Comparison of ENCODE assay signal across 8 cellular contexts in the genomic region with DNA sequence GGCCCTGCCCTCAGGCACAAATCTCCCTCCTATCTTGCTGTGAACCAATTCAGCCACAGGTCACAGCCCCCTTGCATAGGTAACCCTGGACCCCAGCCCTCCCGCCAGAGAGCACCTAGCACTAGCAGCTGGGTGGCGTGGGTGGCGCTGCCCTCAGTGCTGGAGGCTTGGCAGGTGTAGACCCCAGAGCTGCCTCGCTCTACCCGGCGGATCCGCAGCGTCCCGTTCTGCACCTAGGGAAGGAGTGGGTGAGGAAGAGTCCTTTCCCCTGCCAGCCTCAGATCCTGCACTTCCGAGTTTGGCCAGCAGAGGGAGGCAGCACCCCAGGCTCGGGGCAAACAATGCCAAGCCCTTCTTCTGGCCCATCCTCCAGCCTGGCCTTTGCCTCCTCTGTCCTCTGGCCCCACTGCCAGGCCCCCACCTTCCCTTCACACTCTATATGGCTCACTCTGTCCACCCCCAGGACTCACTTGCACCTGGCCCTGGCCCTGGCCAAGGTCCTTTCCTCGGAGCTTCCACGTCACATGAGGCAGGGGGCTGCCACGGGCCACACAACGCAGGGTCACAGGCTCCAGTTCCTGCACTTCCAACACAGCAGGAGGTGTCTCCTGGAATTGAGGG. TPM values are rescaled to one million over a fixed set of nuclear protein-coding genes. Genes with fewer than 3 reads are reported as not detected.
DNase-seq lines count a peak whose midpoint lies in the region; ATAC-seq and TF ChIP-seq lines count a peak whose summit lies in the region.

No MANE protein-coding gene starts in this region.

- H3K9me3 ChIP-seq in HCT116 (ENCODE audit: control insufficient read depth in 1 of 2, insufficient read depth in 1 of 2, low read depth in 1 of 2, low read length in 2 of 2), result no peaks in the 10 kb centered on the region
- no peaks in the 10 kb centered on the region for H3K9me3 ChIP-seq in endodermal cell (ENCODE audit: control insufficient read depth, low read length)
- no peaks in the 10 kb centered on the region for H3K9me3 ChIP-seq in mucosa of rectum (ENCODE audit: control insufficient read depth in 2 of 2, low read length in 2 of 2)

- H3K27ac Mint-ChIP-seq in endodermal cell, result peak overlapping the region; percentile 40

- H3K36me3 ChIP-seq in HCT116 (ENCODE audit: control insufficient read depth in 1 of 2, insufficient read depth in 2 of 2, low read length in 2 of 2) (peaks cover 0 to 2% of the 10 kb centered on the region in 2 experiments; a peak in 1 of 4 replicates), endodermal cell (ENCODE audit: control insufficient read depth, insufficient read depth, low read length) (no peaks in the 10 kb centered on the region), mucosa of rectum (ENCODE audit: control insufficient read depth in 2 of 2, insufficient read depth in 2 of 2, low read length in 2 of 2) (no peaks in the 10 kb centered on the region)

- H2AFZ ChIP-seq in HCT116 (ENCODE audit: low read depth, low read length, poor library complexity, severe bottlenecking), result no peak overlapping the region

- H3K4me1 ChIP-seq in HCT116 (ENCODE audit: control insufficient read depth in 1 of 2, insufficient read depth in 2 of 2, low read length in 2 of 2) (peaks cover 3 to 15% of the 10 kb centered on the region in 2 experiments), endodermal cell (ENCODE audit: control insufficient read depth, insufficient read depth, low read length) (peaks cover 28% of the 10 kb centered on the region), mucosa of rectum (ENCODE audit: control insufficient read depth in 2 of 2, insufficient read depth in 2 of 2, low read length in 2 of 2) (peaks cover 40 to 41% of the 10 kb centered on the region in 2 donors)

- TF ChIP-seq CTCF in HCT116 (IDR thresholded peaks at IDR 0.05 in 2 of 3, conservative IDR thresholded peaks at IDR 0.05 in 1 of 3; ENCODE audit: borderline replicate concordance in 1 of 3, insufficient read depth in 1 of 3, low read depth in 2 of 3, low read length in 2 of 3), result peak; percentile 84 to 96 (median 95)
- peak; percentile 98 for TF ChIP-seq CTCF in endodermal cell (conservative IDR thresholded peaks at IDR 0.05)

- no peaks in the 10 kb centered on the region for H4K20me1 ChIP-seq in HCT116 (ENCODE audit: insufficient read depth)

- RAD21 ChIA-PET in HCT116 (lab: Charles Lee; ENCODE audit: low non-redundant PET in 1 of 2, low total read pairs in 2 of 2, uncharacterized antibody in 2 of 2, unreplicated experiment in 2 of 2), result interaction anchor here in 1 of 2 experiments (1.9 kb wide), 1 partner anchor 71 kb away, joined by 5 read pairs; no protein-coding TSS in a partner anchor

- CTCF ChIA-PET in HCT116 (lab: Charles Lee), result interaction anchor here (10.1 kb wide), 1 partner anchor 70 kb away, joined by 170 read pairs; no protein-coding TSS in a partner anchor

- BruUV-seq in HCT116 (replicated peaks; lab: Mats Ljungman, UMichigan), result no TSS peak

- no peaks in the 10 kb centered on the region for H3K79me2 ChIP-seq in HCT116 (ENCODE audit: insufficient read depth, low read length)

- POLR2A ChIA-PET in HCT116 (lab: Charles Lee), result no interaction called here

- H3K27me3 Mint-ChIP-seq in endodermal cell (ENCODE audit: insufficient read depth), result no peaks in the 10 kb centered on the region

- H3K27ac ChIP-seq in HCT116 (ENCODE audit: low read depth, low read length) (no peak overlapping the region), endodermal cell (ENCODE audit: low read depth, low read length) (no peak overlapping the region), mucosa of rectum (ENCODE audit: low read depth in 2 of 2, low read length in 2 of 2) (peak overlapping the region; percentile 38 to 47)

- H3K4me1 Mint-ChIP-seq in endodermal cell, result peaks cover 46% of the 10 kb centered on the region

- H3K9ac ChIP-seq in HCT116 (ENCODE audit: low read length), result no peak overlapping the region
- no peak overlapping the region for H3K9ac ChIP-seq in endodermal cell (ENCODE audit: extremely low read depth, low read length, poor library complexity, severe bottlenecking)
- H3K9ac ChIP-seq in mucosa of rectum (ENCODE audit: low read depth in 1 of 2, low read length in 2 of 2), result peak overlapping the region; percentile 4 to 45

- WGBS in endodermal cell (ENCODE audit: insufficient coverage in 1 of 2, insufficient read length in 1 of 2), 2 experiments, result 7 to 42% methylated on average over 3 to 15 of the region's 15 CpGs

- H3K9me3 Mint-ChIP-seq in endodermal cell, result no peaks in the 10 kb centered on the region

- no peaks in the 10 kb centered on the region for H3K36me3 Mint-ChIP-seq in endodermal cell (ENCODE audit: low read depth)

- H3K4me2 ChIP-seq in HCT116 (ENCODE audit: low read length), result peak overlapping the region; percentile 18

- intact Hi-C loops in HCT116 (cut with micrococcal nuclease), result loop anchor here (1.0 to 2.0 kb wide), 2 partner anchors 70 to 142 kb away; no protein-coding TSS in a partner anchor

- no peak for TF ChIP-seq POLR2A in HCT116 (IDR thresholded peaks at IDR 0.05; ENCODE audit: borderline replicate concordance, extremely low read depth, insufficient read depth, insufficient read length)

- H3K4me3 ChIP-seq in HCT116 (replicated peaks in 1 of 2; ENCODE audit: low read depth in 1 of 2, low read length in 2 of 2), result no peak overlapping the region
- no peak overlapping the region for H3K4me3 ChIP-seq in endodermal cell (ENCODE audit: low read length)
- no peak overlapping the region for H3K4me3 ChIP-seq in mucosa of rectum (ENCODE audit: low read length in 2 of 2)

- no peaks in the 10 kb centered on the region for H3K9me2 ChIP-seq in HCT116 (ENCODE audit: insufficient read depth)

- H3K4me3 Mint-ChIP-seq in endodermal cell, result no peak overlapping the region

- peak; percentile 90 for DNase-seq in COLO829 (ENCODE audit: low spot score)
- DNase-seq in HCT116 (ENCODE audit: low read depth, low spot score), result no peak
- peak; percentile 60 for DNase-seq in NCI-H748 (lab: John Stamatoyannopoulos, UW; ENCODE audit: unreplicated experiment)
- peak; percentile 56 to 78 for DNase-seq in activated CD8-positive, alpha-beta memory T cell treated with anti-CD3 and anti-CD28 coated beads for 1 hour (ENCODE audit: extremely low read depth in 1 of 2, low read depth in 1 of 2)
- peak; percentile 97 for DNase-seq in endodermal cell
- peak; percentile 55 to 62 for DNase-seq in stimulated activated CD8-positive, alpha-beta memory T cell treated with anti-CD3 and anti-CD28 coated beads, Interleukin-7, amount 100 ng/mL, for 48 hours (ENCODE audit: extremely low read depth in 1 of 2, low read depth in 1 of 2)

- no peaks in the 10 kb centered on the region for H3K27me3 ChIP-seq in HCT116 (ENCODE audit: insufficient read depth, low read length)
- H3K27me3 ChIP-seq in endodermal cell (ENCODE audit: control insufficient read depth, insufficient read depth, low read length, poor library complexity, severe bottlenecking), result no peaks in the 10 kb centered on the region
- H3K27me3 ChIP-seq in mucosa of rectum (ENCODE audit: control insufficient read depth in 2 of 2, insufficient read depth in 2 of 2, low read length in 2 of 2), result no peaks in the 10 kb centered on the region

- ATAC-seq in HCT116 (peak; percentile 95), GM21515 (IDR thresholded peaks at IDR 0.05; ENCODE audit: unreplicated experiment) (no peak)

- TF ChIP-seq RAD21 in HCT116 (IDR thresholded peaks at IDR 0.05; ENCODE audit: low read depth), result peak; percentile 98

TF ChIP-seq in HCT116, 20 proteins besides CTCF, POLR2A, EP300 and RAD21 (continues in another document):
- TF ChIP-seq, protein P1, sequence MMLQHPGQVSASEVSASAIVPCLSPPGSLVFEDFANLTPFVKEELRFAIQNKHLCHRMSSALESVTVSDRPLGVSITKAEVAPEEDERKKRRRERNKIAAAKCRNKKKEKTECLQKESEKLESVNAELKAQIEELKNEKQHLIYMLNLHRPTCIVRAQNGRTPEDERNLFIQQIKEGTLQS (IDR thresholded peaks at IDR 0.05), result no peak
- TF ChIP-seq SP1 (IDR thresholded peaks at IDR 0.05; ENCODE audit: low read depth), result no peak
- TF ChIP-seq, protein P2, sequence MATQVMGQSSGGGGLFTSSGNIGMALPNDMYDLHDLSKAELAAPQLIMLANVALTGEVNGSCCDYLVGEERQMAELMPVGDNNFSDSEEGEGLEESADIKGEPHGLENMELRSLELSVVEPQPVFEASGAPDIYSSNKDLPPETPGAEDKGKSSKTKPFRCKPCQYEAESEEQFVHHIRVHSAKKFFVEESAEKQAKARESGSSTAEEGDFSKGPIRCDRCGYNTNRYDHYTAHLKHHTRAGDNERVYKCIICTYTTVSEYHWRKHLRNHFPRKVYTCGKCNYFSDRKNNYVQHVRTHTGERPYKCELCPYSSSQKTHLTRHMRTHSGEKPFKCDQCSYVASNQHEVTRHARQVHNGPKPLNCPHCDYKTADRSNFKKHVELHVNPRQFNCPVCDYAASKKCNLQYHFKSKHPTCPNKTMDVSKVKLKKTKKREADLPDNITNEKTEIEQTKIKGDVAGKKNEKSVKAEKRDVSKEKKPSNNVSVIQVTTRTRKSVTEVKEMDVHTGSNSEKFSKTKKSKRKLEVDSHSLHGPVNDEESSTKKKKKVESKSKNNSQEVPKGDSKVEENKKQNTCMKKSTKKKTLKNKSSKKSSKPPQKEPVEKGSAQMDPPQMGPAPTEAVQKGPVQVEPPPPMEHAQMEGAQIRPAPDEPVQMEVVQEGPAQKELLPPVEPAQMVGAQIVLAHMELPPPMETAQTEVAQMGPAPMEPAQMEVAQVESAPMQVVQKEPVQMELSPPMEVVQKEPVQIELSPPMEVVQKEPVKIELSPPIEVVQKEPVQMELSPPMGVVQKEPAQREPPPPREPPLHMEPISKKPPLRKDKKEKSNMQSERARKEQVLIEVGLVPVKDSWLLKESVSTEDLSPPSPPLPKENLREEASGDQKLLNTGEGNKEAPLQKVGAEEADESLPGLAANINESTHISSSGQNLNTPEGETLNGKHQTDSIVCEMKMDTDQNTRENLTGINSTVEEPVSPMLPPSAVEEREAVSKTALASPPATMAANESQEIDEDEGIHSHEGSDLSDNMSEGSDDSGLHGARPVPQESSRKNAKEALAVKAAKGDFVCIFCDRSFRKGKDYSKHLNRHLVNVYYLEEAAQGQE (IDR thresholded peaks at IDR 0.05; ENCODE audit: low read depth), result no peak

RNA-seq across cellular contexts. Expression of a gene that starts 9.0 kb away (rescaled TPM):
- total RNA-seq in HCT116 (2021; ENCODE audit: unreplicated experiment) (10.3 TPM), endodermal cell (1 to 10 TPM; 7.5 to 9.2 TPM)
- polyA plus RNA-seq in HCT116 (2012), result 3.9 and 4.4 TPM in 2 replicates
- polyA plus RNA-seq in endodermal cell (2013, experiment 1 of 2), result 34.7 TPM
- 30.4 TPM for polyA plus RNA-seq in endodermal cell (2013, experiment 2 of 2)

RNA-seq across cellular contexts. Expression of a gene that starts 11.1 kb away (rescaled TPM):
- total RNA-seq in HCT116 (2021; ENCODE audit: unreplicated experiment) (127 TPM), endodermal cell (100 to 1,000 TPM; 136 to 221 TPM)
- polyA plus RNA-seq in HCT116 (2012), result 174 and 182 TPM in 2 replicates
- polyA plus RNA-seq in endodermal cell (2013, experiment 1 of 2), result 141 TPM
- polyA plus RNA-seq in endodermal cell (2013, experiment 2 of 2), result 179 TPM

RNA-seq across cellular contexts. Expression of a gene that starts 17.6 kb away (rescaled TPM):
- total RNA-seq in HCT116 (2021; ENCODE audit: unreplicated experiment), result not detected
- not detected in 2 replicates for polyA plus RNA-seq in HCT116 (2012)
- total RNA-seq in endodermal cell, result not detected
- not detected for polyA plus RNA-seq in endodermal cell (2013, experiment 1 of 2)
- not detected for polyA plus RNA-seq in endodermal cell (2013, experiment 2 of 2)

RNA-seq across cellular contexts. Expression of a gene that starts 36.4 kb away (rescaled TPM):
- total RNA-seq in HCT116 (2021; ENCODE audit: unreplicated experiment) (0.59 TPM), endodermal cell (under 1 TPM; 0.49 to 0.55 TPM)
- 0.52 and 0.91 TPM in 2 replicates for polyA plus RNA-seq in HCT116 (2012)
- 0.96 TPM for polyA plus RNA-seq in endodermal cell (2013, experiment 1 of 2)
- 0.54 TPM for polyA plus RNA-seq in endodermal cell (2013, experiment 2 of 2)

Comparison
In these comparisons a context has a peak if more than half of its experiments do, and no peak if none do; other contexts are left out.
1. H3K27ac ChIP-seq: peak in mucosa of rectum (2 of 2); none in HCT116 (single experiment) and endodermal cell (single experiment).
2. H3K9ac ChIP-seq: peak in mucosa of rectum (2 of 2); none in HCT116 (single experiment) and endodermal cell (single experiment).